Comparison of ENCODE assay signal across 10 cellular contexts in the genomic region with DNA sequence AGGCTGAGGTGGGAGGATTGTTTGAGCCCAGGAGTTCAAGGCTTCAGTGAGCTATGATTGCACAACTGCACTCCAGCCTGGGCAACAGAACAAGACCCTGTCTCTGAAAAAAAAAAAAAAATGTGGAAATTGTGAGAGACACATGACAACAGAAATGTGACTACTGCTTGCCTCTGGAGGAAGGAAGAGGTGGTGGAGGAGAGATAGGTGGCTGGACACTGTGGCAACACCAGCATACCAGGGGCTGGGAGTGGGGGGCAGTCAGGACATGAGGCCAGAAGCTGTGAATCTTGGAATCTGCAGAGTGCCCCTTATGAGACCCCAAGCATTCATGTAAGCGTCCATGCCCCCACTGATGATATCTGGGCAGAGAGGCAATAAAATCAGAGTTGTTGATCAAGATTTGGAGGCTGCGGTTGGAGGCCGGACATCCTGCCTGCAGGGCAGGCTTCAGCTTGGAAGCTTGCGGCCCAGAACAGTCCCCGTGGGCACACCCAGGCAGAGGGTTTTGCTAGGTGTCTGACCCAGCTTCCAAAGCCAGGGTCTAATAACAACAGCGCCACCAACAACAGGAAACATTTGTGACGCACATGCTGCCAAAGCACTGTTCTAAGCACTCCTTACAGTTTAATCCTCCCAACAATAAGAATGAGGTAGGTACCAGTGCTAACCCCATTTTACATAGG. TPM values are rescaled to one million over a fixed set of nuclear protein-coding genes. Genes with fewer than 3 reads are reported as not detected.
DNase-seq lines count a peak whose midpoint lies in the region; ATAC-seq and TF ChIP-seq lines count a peak whose summit lies in the region.
"Had no signal": no experiment of that assay in that cellular context is flagged by ENCODE, and none has a peak within 500 bp of the region (broad histone marks: within the 10 kb centered on the region; RNA-seq: fewer than 3 reads in every experiment).

No MANE protein-coding gene starts in this region.

- H3K4me3 Mint-ChIP-seq in CD4-positive, CD25-positive, alpha-beta regulatory T cell: peak overlapping the region; percentile 69 to 92 (median 81)
- H3K4me3 Mint-ChIP-seq in activated B cell treated with CpG ODN at 0.5 μM for 24 hours (peak overlapping the region; percentile 64), progenitor cell of endocrine pancreas (ENCODE audit: low read depth) (no peak overlapping the region)

- peak overlapping the region; percentile 100 for H3K27ac Mint-ChIP-seq in CD4-positive, CD25-positive, alpha-beta regulatory T cell
- H3K27ac Mint-ChIP-seq in activated B cell treated with CpG ODN at 0.5 μM for 24 hours: peak overlapping the region; percentile 98
- no peak overlapping the region for H3K27ac Mint-ChIP-seq in progenitor cell of endocrine pancreas

- DNase-seq in CD4-positive, CD25-positive, alpha-beta regulatory T cell: peak; percentile 77 to 97 (median 91)
- DNase-seq in activated B cell treated with CpG ODN at 0.5 μM for 24 hours (no peak), colonic mucosa (peak; percentile 53), sigmoid colon (peak; percentile 72), progenitor cell of endocrine pancreas (ENCODE audit: low spot score, unreplicated experiment) (no peak), NCI-H446 (lab: John Stamatoyannopoulos, UW) (no peak), NCI-H1092 (lab: John Stamatoyannopoulos, UW) (no peak)

- peak overlapping the region in 1 of 2 donors; percentile 24 for H3K9ac ChIP-seq in colonic mucosa (ENCODE audit: low read depth in 2 of 2, low read length in 2 of 2)

- H3K9me3 ChIP-seq in CD4-positive, CD25-positive, alpha-beta regulatory T cell (ENCODE audit: control insufficient read depth in 2 of 2, low read length in 2 of 2): no peaks in the 10 kb centered on the region
- H3K9me3 ChIP-seq in colonic mucosa: no peaks in the 10 kb centered on the region
- H3K9me3 ChIP-seq in sigmoid colon: no peaks in the 10 kb centered on the region
- H3K9me3 ChIP-seq: pancreas had no signal

- H3K36me3 ChIP-seq in CD4-positive, CD25-positive, alpha-beta regulatory T cell (ENCODE audit: control insufficient read depth, insufficient read depth, low read length): no peaks in the 10 kb centered on the region
- no peaks in the 10 kb centered on the region for H3K36me3 ChIP-seq in colonic mucosa
- no peaks in the 10 kb centered on the region for H3K36me3 ChIP-seq in sigmoid colon
- H3K36me3 ChIP-seq: pancreas had no signal

- peak overlapping the region; percentile 67 for H3K4me3 ChIP-seq in CD4-positive, CD25-positive, alpha-beta regulatory T cell (ENCODE audit: low read depth, low read length)
- no peak overlapping the region for H3K4me3 ChIP-seq in colonic mucosa
- no peak overlapping the region for H3K4me3 ChIP-seq in sigmoid colon
- H3K4me3 ChIP-seq: pancreas had no signal

- H3K9me3 Mint-ChIP-seq in CD4-positive, CD25-positive, alpha-beta regulatory T cell: peaks cover 0 to 4% (median under 1%) of the 10 kb centered on the region in 7 donors
- H3K9me3 Mint-ChIP-seq in activated B cell treated with CpG ODN at 0.5 μM for 24 hours (peaks cover 3% of the 10 kb centered on the region), progenitor cell of endocrine pancreas (ENCODE audit: low read depth) (no peaks in the 10 kb centered on the region)

- intact Hi-C loops in activated B cell treated with CpG ODN at 0.5 μM for 24 hours (cut with micrococcal nuclease): loop anchor here (5.0 kb wide), 2 partner anchors 251 to 691 kb away; partner anchors contain the start of genes HCST and NFKBID
- intact Hi-C loops in colonic mucosa (cut with DNase I): no loop called here
- intact Hi-C loops in sigmoid colon (cut with DNase I): no loop called here

- CTCF ChIA-PET in activated B cell treated with CpG ODN at 0.5 μM for 24 hours (lab: Charles Lee): interaction anchor here (0.8 to 1.8 kb wide), 6 partner anchors 11 to 70 kb away, joined by 3 to 5 read pairs (median 3); partner anchors contain the start of gene FXYD7

- H3K27ac ChIP-seq in CD4-positive, CD25-positive, alpha-beta regulatory T cell (ENCODE audit: insufficient read depth, low read length, poor library complexity, severe bottlenecking): peak overlapping the region; percentile 96
- peak overlapping the region; percentile 44 for H3K27ac ChIP-seq in colonic mucosa
- peak overlapping the region in 3 of 4 donors; percentile 37 to 57 (median 42) for H3K27ac ChIP-seq in sigmoid colon

- no peaks in the 10 kb centered on the region for H3K27me3 ChIP-seq in CD4-positive, CD25-positive, alpha-beta regulatory T cell (ENCODE audit: control insufficient read depth, insufficient read depth, low read length)
- no peaks in the 10 kb centered on the region for H3K27me3 ChIP-seq in colonic mucosa
- H3K27me3 ChIP-seq in sigmoid colon: peaks cover 0 to 6% (median 3%) of the 10 kb centered on the region in 3 donors
- H3K27me3 ChIP-seq: pancreas had no signal

- peak in 1 of 4 donors; percentile 13 for TF ChIP-seq EP300 in sigmoid colon (IDR thresholded peaks at IDR 0.05)

- POLR2A ChIA-PET in activated B cell treated with CpG ODN at 0.5 μM for 24 hours (lab: Charles Lee): interaction anchor here (0.6 to 6.8 kb wide), 18 partner anchors 8 to 534 kb away, joined by 3 to 63 read pairs (median 4); partner anchors contain the start of genes FFAR1, FXYD5, FXYD7 and PSENEN

- H3K36me3 Mint-ChIP-seq in CD4-positive, CD25-positive, alpha-beta regulatory T cell: peaks cover 4% of the 10 kb centered on the region
- H3K36me3 Mint-ChIP-seq in activated B cell treated with CpG ODN at 0.5 μM for 24 hours (ENCODE audit: low read depth) (no peaks in the 10 kb centered on the region), progenitor cell of endocrine pancreas (ENCODE audit: insufficient read depth) (no peaks in the 10 kb centered on the region)

- TF ChIP-seq CTCF in activated B cell treated with CpG ODN at 0.5 μM for 24 hours (IDR thresholded peaks at IDR 0.05): no peak
- no peak for TF ChIP-seq CTCF in colonic mucosa (IDR thresholded peaks at IDR 0.05)
- no peak for TF ChIP-seq CTCF in sigmoid colon (IDR thresholded peaks at IDR 0.05)
- TF ChIP-seq CTCF in progenitor cell of endocrine pancreas (IDR thresholded peaks at IDR 0.05; ENCODE audit: unreplicated experiment): no peak

- H3K4me1 Mint-ChIP-seq in CD4-positive, CD25-positive, alpha-beta regulatory T cell: peaks cover 14 to 92% (median 52%) of the 10 kb centered on the region in 4 donors
- H3K4me1 Mint-ChIP-seq in activated B cell treated with CpG ODN at 0.5 μM for 24 hours (peaks cover 93% of the 10 kb centered on the region), progenitor cell of endocrine pancreas (ENCODE audit: low read depth) (no peaks in the 10 kb centered on the region)

- ATAC-seq in CD4-positive, CD25-positive, alpha-beta regulatory T cell (ENCODE audit: low read depth in 2 of 2): peak; percentile 38 to 39
- peak; percentile 22 for ATAC-seq in activated B cell treated with CpG ODN at 0.5 μM for 24 hours (ENCODE audit: low read depth)
- no peak for ATAC-seq in HG03097 (IDR thresholded peaks at IDR 0.05; ENCODE audit: low FRiP score, unreplicated experiment)

- peaks cover 8% of the 10 kb centered on the region for H3K27me3 Mint-ChIP-seq in CD4-positive, CD25-positive, alpha-beta regulatory T cell
- H3K27me3 Mint-ChIP-seq in activated B cell treated with CpG ODN at 0.5 μM for 24 hours: no peaks in the 10 kb centered on the region
- H3K27me3 Mint-ChIP-seq in progenitor cell of endocrine pancreas: peaks cover 3% of the 10 kb centered on the region

- TF ChIP-seq POLR2A in sigmoid colon (IDR thresholded peaks at IDR 0.05): no peak

- H3K4me1 ChIP-seq in CD4-positive, CD25-positive, alpha-beta regulatory T cell (ENCODE audit: control insufficient read depth, insufficient read depth, low read length, poor library complexity, severe bottlenecking): peaks cover 79% of the 10 kb centered on the region
- peaks cover 6% of the 10 kb centered on the region for H3K4me1 ChIP-seq in colonic mucosa
- H3K4me1 ChIP-seq in sigmoid colon: peaks cover 0 to 16% (median 13%) of the 10 kb centered on the region in 4 donors
- H3K4me1 ChIP-seq: Caco-2 had no signal

- 47 to 73% methylated on average over 7 of the region's 7 CpGs for WGBS in sigmoid colon, 2 donors

RNA-seq across cellular contexts. Expression of gene FAM187B, which starts 16.9 kb away (rescaled TPM):
- total RNA-seq in CD4-positive, CD25-positive, alpha-beta regulatory T cell: not detected
- not detected for polyA plus RNA-seq in CD4-positive, CD25-positive, alpha-beta regulatory T cell
- not detected in 2 replicates for total RNA-seq in activated B cell treated with CpG ODN at 0.5 μM for 24 hours
- not detected for total RNA-seq in colonic mucosa
- total RNA-seq in sigmoid colon: not detected
- not detected for polyA plus RNA-seq in sigmoid colon
- not detected in 2 replicates for total RNA-seq in progenitor cell of endocrine pancreas
- total RNA-seq: Caco-2, pancreas had no signal
- polyA plus RNA-seq: pancreas had no signal

RNA-seq across cellular contexts. Expression of gene LSR, which starts 37.1 kb away (rescaled TPM):
- 28.1 TPM for total RNA-seq in CD4-positive, CD25-positive, alpha-beta regulatory T cell
- 10 to 100 TPM; 47.8 to 66.1 (median 53.7) TPM for polyA plus RNA-seq in CD4-positive, CD25-positive, alpha-beta regulatory T cell
- total RNA-seq in activated B cell treated with CpG ODN at 0.5 μM for 24 hours (16.4 and 18.0 TPM in 2 replicates), colonic mucosa (100 to 1,000 TPM; 252 TPM), sigmoid colon (1 to 10 TPM in 3 of 4 donors, under 1 TPM in 1; 0.68 to 3.6 (median 2.3) TPM), progenitor cell of endocrine pancreas (123 and 132 TPM in 2 replicates)
- polyA plus RNA-seq in sigmoid colon: 100 to 1,000 TPM in 1 of 3 donors, 10 to 100 TPM in 2; 51.8 to 218 (median 61.9) TPM

RNA-seq across cellular contexts. Expression of gene USF2, which starts 57.1 kb away (rescaled TPM):
- total RNA-seq in CD4-positive, CD25-positive, alpha-beta regulatory T cell: 277 TPM
- 10 to 100 TPM in 1 of 4 donors, 1 to 10 TPM in 3; 5.9 to 10.1 (median 6.8) TPM for polyA plus RNA-seq in CD4-positive, CD25-positive, alpha-beta regulatory T cell
- total RNA-seq in activated B cell treated with CpG ODN at 0.5 μM for 24 hours (233 and 236 TPM in 2 replicates), colonic mucosa (100 to 1,000 TPM in 1 of 2 donors, 10 to 100 TPM in 1; 86.5 to 108 TPM), sigmoid colon (100 to 1,000 TPM in 3 of 4 donors, 10 to 100 TPM in 1; 76.8 to 120 (median 102) TPM), progenitor cell of endocrine pancreas (126 and 132 TPM in 2 replicates)
- 10 to 100 TPM; 72.8 to 98.3 (median 76.3) TPM for polyA plus RNA-seq in sigmoid colon

RNA-seq across cellular contexts. Expression of gene FXYD5, which starts 57.2 kb away (rescaled TPM):
- 503 TPM for total RNA-seq in CD4-positive, CD25-positive, alpha-beta regulatory T cell
- 100 to 1,000 TPM; 465 to 575 (median 487) TPM for polyA plus RNA-seq in CD4-positive, CD25-positive, alpha-beta regulatory T cell
- 103 and 125 TPM in 2 replicates for total RNA-seq in activated B cell treated with CpG ODN at 0.5 μM for 24 hours
- total RNA-seq in colonic mucosa: 10 to 100 TPM; 20.3 to 23.6 TPM
- total RNA-seq in sigmoid colon: 10 to 100 TPM; 20.1 to 32.4 (median 28.8) TPM
- 100 to 1,000 TPM in 1 of 3 donors, 10 to 100 TPM in 2; 18.5 to 102 (median 27.0) TPM for polyA plus RNA-seq in sigmoid colon
- total RNA-seq in progenitor cell of endocrine pancreas: 0.62 and 1.2 TPM in 2 replicates

Comparison
In these comparisons a context has a peak if more than half of its experiments do, and no peak if none do; other contexts are left out.
1. DNase-seq: peak in CD4-positive, CD25-positive, alpha-beta regulatory T cell (3 of 3), colonic mucosa (single experiment) and sigmoid colon (single experiment); none in activated B cell treated with CpG ODN at 0.5 μM for 24 hours (single experiment), progenitor cell of endocrine pancreas (single experiment), NCI-H446 (0 of 2) and NCI-H1092 (single experiment).
2. H3K27ac ChIP-seq: peak in every context shown above with its lines; median percentile 96 in CD4-positive, CD25-positive, alpha-beta regulatory T cell; 44 in colonic mucosa; 42 in sigmoid colon.